In genomic region chr2:128090909-128091690, GRCh38 we compare ENCODE assay signal across 8 cellular contexts. TPM values are rescaled to one million over a fixed set of nuclear protein-coding genes. Genes with fewer than 3 reads are reported as not detected.
DNase-seq lines count a peak whose midpoint lies in the region; ATAC-seq and TF ChIP-seq lines count a peak whose summit lies in the region.

Gene UGGT1, plus strand, starts transcription at chr2:128091200. Its CDS starts 158 bp downstream, at chr2:128091358.

- H3K9me3 Mint-ChIP-seq in IgD-negative memory B cell = no peaks in the 10 kb centered on the region

- no peaks in the 10 kb centered on the region for H3K36me3 ChIP-seq in mucosa of descending colon (ENCODE audit: low read depth)

- no peaks in the 10 kb centered on the region for H3K27me3 Mint-ChIP-seq in IgD-negative memory B cell

- no peak for TF ChIP-seq CTCF in mucosa of descending colon (IDR thresholded peaks at IDR 0.05)

- ATAC-seq in GM21529 (IDR thresholded peaks at IDR 0.05; ENCODE audit: unreplicated experiment) (peak; percentile 95), mucosa of descending colon (peak; percentile 99)

- H3K27ac ChIP-seq in epithelial cell of prostate = peak within 1 kb of the TSS; percentile 64

- peak; percentile 93 for DNase-seq in DMS 273 treated with DMSO at 0.1 percent for 48 hours (lab: John Stamatoyannopoulos, UW)
- DNase-seq in OCI-M2 (lab: John Stamatoyannopoulos, UW; ENCODE audit: unreplicated experiment) = peak; percentile 62
- DNase-seq in activated T-cell treated with anti-CD3 and anti-CD28 coated beads for 4 hours = peak; percentile 87
- DNase-seq in epithelial cell of prostate (ENCODE audit: low read depth, low spot score) = peak; percentile 87
- DNase-seq in mucosa of descending colon = peak; percentile 95 to 98 (median 96)
- DNase-seq in stimulated activated CD8-positive, alpha-beta memory T cell treated with anti-CD3 and anti-CD28 coated beads, Interleukin-4, amount 100 ng/mL, for 24 hours (ENCODE audit: low read depth) = peak; percentile 86

- H3K36me3 Mint-ChIP-seq in IgD-negative memory B cell = peaks cover 2% of the 10 kb centered on the region

- peaks cover 25 to 38% (median 29%) of the 10 kb centered on the region in 3 donors for H3K4me1 Mint-ChIP-seq in IgD-negative memory B cell

- H3K4me3 Mint-ChIP-seq in IgD-negative memory B cell = peak within 1 kb of the TSS; percentile 90 to 98 (median 95)

- intact Hi-C loops in mucosa of descending colon (cut with DNase I, micrococcal nuclease) = no loop called here

- no peaks in the 10 kb centered on the region for H3K9me3 ChIP-seq in mucosa of descending colon

- H3K27ac Mint-ChIP-seq in IgD-negative memory B cell = peak within 1 kb of the TSS; percentile 63 to 97 (median 93)

- peaks cover 15% of the 10 kb centered on the region for H3K4me1 ChIP-seq in mucosa of descending colon (ENCODE audit: low read depth)

- H3K4me3 ChIP-seq in mucosa of descending colon = peak within 1 kb of the TSS; percentile 83

RNA-seq across cellular contexts. Expression of gene UGGT1, which starts in this region (rescaled TPM):
- 10.9 TPM for polyA plus RNA-seq in IgD-negative memory B cell
- 10 to 100 TPM; 43.0 to 47.1 (median 43.9) TPM for total RNA-seq in mucosa of descending colon

Comparison
In these comparisons a context has a peak if more than half of its experiments do, and no peak if none do; other contexts are left out.
1. Peak in every context shown above with its lines: DNase-seq, ATAC-seq, H3K4me3 ChIP-seq and H3K27ac ChIP-seq.